26 cellular contexts compared by ENCODE assay signal in the genomic region with DNA sequence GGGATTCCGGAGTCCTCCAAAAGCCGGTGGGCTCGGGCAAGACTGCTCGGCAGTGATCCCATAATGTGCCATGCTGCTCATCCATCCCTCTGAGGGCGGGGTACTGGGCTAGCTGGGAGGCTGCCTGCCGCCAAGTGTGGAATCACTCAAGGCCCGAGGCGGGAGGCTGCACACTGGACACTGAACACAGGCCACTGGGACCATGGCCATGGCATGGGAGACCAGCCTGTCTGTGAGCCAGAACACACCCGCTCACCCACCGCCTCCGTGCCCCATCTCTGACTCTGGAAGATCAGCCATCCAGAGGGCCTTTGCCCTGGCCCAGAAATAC. TPM values are rescaled to one million over a fixed set of nuclear protein-coding genes. Genes with fewer than 3 reads are reported as not detected.
DNase-seq lines count a peak whose midpoint lies in the region; ATAC-seq and TF ChIP-seq lines count a peak whose summit lies in the region.
"Had no signal": no experiment of that assay in that cellular context is flagged by ENCODE, and none has a peak within 500 bp of the region (broad histone marks: within the 10 kb centered on the region; RNA-seq: fewer than 3 reads in every experiment).

No MANE protein-coding gene starts in this region.

- no peak for ATAC-seq in sciatic nerve
- no peak for ATAC-seq in GM18909 (IDR thresholded peaks at IDR 0.05; ENCODE audit: poor library complexity, unreplicated experiment)
- ATAC-seq: stimulated activated naive B cell treated with anti-CD40 and anti-IgM and Interleukin-4, amounts not matched to agents 10 μg/mL and 1 μg/mL and 100 μg/mL, for 72 hours had no signal

- intact Hi-C loops in sciatic nerve (cut with DNase I) = no loop called here

- no peaks in the 10 kb centered on the region for H3K27me3 ChIP-seq in BE2C
- H3K27me3 ChIP-seq: hepatocyte, tibial nerve had no signal

- DNase-seq in BE2C (peak; percentile 6), GM03348 (ENCODE audit: low spot score) (peak; percentile 3), islet precursor cell (peak; percentile 51), sciatic nerve (ENCODE audit: low spot score) (peak; percentile 42), DMS153 treated with DMSO at 0.1 percent for 48 hours (lab: John Stamatoyannopoulos, UW; ENCODE audit: unreplicated experiment) (no peak), GM13977 (ENCODE audit: low spot score) (no peak)
- DNase-seq in activated CD4-positive, CD25-positive, alpha-beta regulatory T cell (lab: John Stamatoyannopoulos, UW) = no peak
- DNase-seq: brain microvascular endothelial cell; cortex of kidney; DMS79 treated with DMSO at 0.1 percent for 48 hours; HCEC 1CT; Kasumi-1; NCI-H1092; NCI-H2081; NCI-H510A; NK-92 treated with Interleukin-12 subunit alpha and Interleukin-12 subunit beta, amount 100 ng/mL, for 24 hours; occipital lobe; stimulated activated naive B cell treated with anti-CD40 and anti-IgM and Interleukin-4, amounts not matched to agents 10 μg/mL and 1 μg/mL and 100 μg/mL, for 72 hours had no signal

- in situ Hi-C loops in GM13977 (cut with MboI; ENCODE audit: low pct_unique_long_range_greater_than_20kb, low sequenced_read_pairs, unreplicated experiment) = no loop called here

- H3K4me1 ChIP-seq in BE2C = no peaks in the 10 kb centered on the region
- H3K4me1 ChIP-seq: tibial nerve had no signal

- no peak overlapping the region for H3K4me3 ChIP-seq in BE2C (ENCODE audit: low read depth, low read length)
- H3K4me3 ChIP-seq: hepatocyte, tibial nerve had no signal

- TF ChIP-seq CTCF in BE2C (IDR thresholded peaks at IDR 0.05; ENCODE audit: low read depth, low read length) = no peak
- no peak for TF ChIP-seq CTCF in GM13977 (IDR thresholded peaks at IDR 0.05; ENCODE audit: extremely low read depth, insufficient read depth, missing control alignments)

- no peaks in the 10 kb centered on the region for H3K9me3 ChIP-seq in BE2C

- H3K36me3 ChIP-seq in BE2C = no peaks in the 10 kb centered on the region
- H3K36me3 ChIP-seq: brain microvascular endothelial cell, tibial nerve had no signal

RNA-seq across cellular contexts. Expression of a gene that starts 1.4 kb away (rescaled TPM):
- not detected for polyA plus RNA-seq in BE2C (2012; ENCODE audit: insufficient read depth, insufficient read length, low read depth)
- not detected for total RNA-seq in sciatic nerve
- total RNA-seq: endothelial cell of umbilical vein, fibroblast of villous mesenchyme, hepatocyte, lung microvascular endothelial cell, occipital lobe, SK-MEL-5, tibial nerve, WTC11 had no signal
- polyA plus RNA-seq: endothelial cell of umbilical vein, hepatocyte had no signal

RNA-seq across cellular contexts. Expression of a gene that starts 33.4 kb away (rescaled TPM):
- not detected for polyA plus RNA-seq in BE2C (2012; ENCODE audit: insufficient read depth, insufficient read length, low read depth)
- total RNA-seq in sciatic nerve = 0.89 TPM
- total RNA-seq: endothelial cell of umbilical vein, fibroblast of villous mesenchyme, lung microvascular endothelial cell, occipital lobe had no signal

RNA-seq across cellular contexts. Expression of a gene that starts 39.8 kb away (rescaled TPM):
- not detected for polyA plus RNA-seq in BE2C (2012; ENCODE audit: insufficient read depth, insufficient read length, low read depth)
- total RNA-seq in sciatic nerve = not detected
- total RNA-seq: endothelial cell of umbilical vein, fibroblast of villous mesenchyme, lung microvascular endothelial cell, occipital lobe, tibial nerve, WTC11 had no signal
- polyA plus RNA-seq: endothelial cell of umbilical vein had no signal

Comparison
In these comparisons a context has a peak if more than half of its experiments do, and no peak if none do; other contexts are left out.
1. DNase-seq: peak in BE2C (single experiment), GM03348 (single experiment), islet precursor cell (single experiment) and sciatic nerve (single experiment); none in DMS153 treated with DMSO at 0.1 percent for 48 hours (single experiment), activated CD4-positive, CD25-positive, alpha-beta regulatory T cell (0 of 4) and GM13977 (single experiment).